ENCODE assay signal across 8 cellular contexts in genomic region chr2:73983322-73984202, GRCh38. TPM values are rescaled to one million over a fixed set of nuclear protein-coding genes. Genes with fewer than 3 reads are reported as not detected.
A peak's percentile ranks its signal among the peaks of the same experiment; 100 is the strongest.
DNase-seq lines count a peak whose midpoint lies in the region; ATAC-seq and TF ChIP-seq lines count a peak whose summit lies in the region.

No MANE protein-coding gene starts in this region.

- peaks cover 26 to 83% (median 68%) of the 10 kb centered on the region in 4 donors for H3K4me1 Mint-ChIP-seq in CD4-positive, CD25-positive, alpha-beta regulatory T cell

- H3K9me3 ChIP-seq in CD4-positive, CD25-positive, alpha-beta regulatory T cell (ENCODE audit: control insufficient read depth in 2 of 2, low read length in 2 of 2): no peaks in the 10 kb centered on the region
- 0 out of 2 replicates have a peak, but pooled peaks cover 2% of the 10 kb centered on the region for H3K9me3 ChIP-seq in HAP-1
- no peaks in the 10 kb centered on the region for H3K9me3 ChIP-seq in Peyer's patch
- no peaks in the 10 kb centered on the region for H3K9me3 ChIP-seq in neural cell (ENCODE audit: low read length)

- no peaks in the 10 kb centered on the region for H4K20me1 ChIP-seq in neural cell (ENCODE audit: insufficient read depth)

- no peaks in the 10 kb centered on the region for H3K9me2 ChIP-seq in neural cell (ENCODE audit: insufficient read depth, low read length)

- TF ChIP-seq POLR2A in Peyer's patch (IDR thresholded peaks at IDR 0.05): peak; percentile 78 to 87

- TF ChIP-seq CTCF in Peyer's patch (IDR thresholded peaks at IDR 0.05) (peak in 3 of 6 experiments; percentile 11 to 32 (median 25)), epithelial cell of esophagus (IDR thresholded peaks at IDR 0.05; ENCODE audit: insufficient read depth, low read depth, low read length, missing control alignments) (peak; percentile 19), neural cell (IDR thresholded peaks at IDR 0.05; ENCODE audit: poor library complexity, severe bottlenecking) (peak; percentile 12), GM13976 (IDR thresholded peaks at IDR 0.05; ENCODE audit: borderline replicate concordance, control extremely low read depth, extremely low read depth, insufficient read depth, missing control alignments) (no peak)

- ATAC-seq in CD4-positive, CD25-positive, alpha-beta regulatory T cell (ENCODE audit: low read depth in 2 of 2): no peak
- no peak for ATAC-seq in HG03025 (IDR thresholded peaks at IDR 0.05; ENCODE audit: low FRiP score, unreplicated experiment)

- DNase-seq in CD4-positive, CD25-positive, alpha-beta regulatory T cell: no peak
- DNase-seq in HAP-1 (ENCODE audit: low spot score in 2 of 2) (peak in 1 of 2 experiments; percentile 59), Peyer's patch (peak; percentile 35 to 96 (median 94)), epithelial cell of esophagus (ENCODE audit: low read depth) (peak; percentile 100), GM13976 (ENCODE audit: low spot score) (no peak), dedifferentiated amniotic fluid mesenchymal stem cell (ENCODE audit: extremely low spot score) (no peak)

- no peaks in the 10 kb centered on the region for H3K27me3 ChIP-seq in CD4-positive, CD25-positive, alpha-beta regulatory T cell (ENCODE audit: control insufficient read depth, insufficient read depth, low read length)
- no peaks in the 10 kb centered on the region for H3K27me3 ChIP-seq in HAP-1 (ENCODE audit: low read depth)
- no peaks in the 10 kb centered on the region for H3K27me3 ChIP-seq in Peyer's patch
- H3K27me3 ChIP-seq in neural cell (ENCODE audit: insufficient read depth, low read depth, low read length): peaks cover 43% of the 10 kb centered on the region

- in situ Hi-C loops in HAP-1 (cut with MboI; ENCODE audit: low sequenced_read_pairs): no loop called here
- in situ Hi-C loops in GM13976 (cut with MboI; ENCODE audit: low sequenced_read_pairs, unreplicated experiment): no loop called here

- H3F3A ChIP-seq in neural cell (ENCODE audit: insufficient read depth, low read length, poor library complexity, severe bottlenecking): no peaks in the 10 kb centered on the region

- H3K79me2 ChIP-seq in neural cell (replicated peaks; ENCODE audit: insufficient read depth, low read length): peaks cover 32% of the 10 kb centered on the region

- H3K4me3 Mint-ChIP-seq in CD4-positive, CD25-positive, alpha-beta regulatory T cell: peak overlapping the region; percentile 74 to 90 (median 84)

- no peak overlapping the region for H2AFZ ChIP-seq in neural cell (ENCODE audit: low read depth, low read length)

- H3K4me3 ChIP-seq in CD4-positive, CD25-positive, alpha-beta regulatory T cell (ENCODE audit: low read depth, low read length): no peak overlapping the region
- peak overlapping the region; percentile 42 for H3K4me3 ChIP-seq in HAP-1
- peak overlapping the region; percentile 66 to 91 (median 76) for H3K4me3 ChIP-seq in Peyer's patch
- H3K4me3 ChIP-seq in epithelial cell of esophagus (ENCODE audit: low read length): peak overlapping the region; percentile 68
- H3K4me3 ChIP-seq in neural cell (ENCODE audit: low read length): peak overlapping the region; percentile 90

- H3K9me3 Mint-ChIP-seq in CD4-positive, CD25-positive, alpha-beta regulatory T cell: no peaks in the 10 kb centered on the region

- H3K36me3 Mint-ChIP-seq in CD4-positive, CD25-positive, alpha-beta regulatory T cell: peaks cover 2% of the 10 kb centered on the region

- peak overlapping the region; percentile 87 for H3K4me2 ChIP-seq in neural cell (ENCODE audit: low read length)

- TF ChIP-seq EP300 in neural cell (conservative IDR thresholded peaks at IDR 0.05; ENCODE audit: poor library complexity, severe bottlenecking): no peak

- H3K9ac ChIP-seq in neural cell (ENCODE audit: low read length): peak overlapping the region; percentile 87

- no peak for TF ChIP-seq RAD21 in neural cell (conservative IDR thresholded peaks at IDR 0.05)

- H3K27ac ChIP-seq in CD4-positive, CD25-positive, alpha-beta regulatory T cell (ENCODE audit: insufficient read depth, low read length, poor library complexity, severe bottlenecking): peak overlapping the region; percentile 63
- peak overlapping the region; percentile 86 to 95 (median 92) for H3K27ac ChIP-seq in Peyer's patch
- peak overlapping the region; percentile 42 for H3K27ac ChIP-seq in neural cell (ENCODE audit: low read length)

- peaks cover 75% of the 10 kb centered on the region for H3K4me1 ChIP-seq in CD4-positive, CD25-positive, alpha-beta regulatory T cell (ENCODE audit: control insufficient read depth, insufficient read depth, low read length, poor library complexity, severe bottlenecking)
- peaks cover 59% of the 10 kb centered on the region for H3K4me1 ChIP-seq in HAP-1
- H3K4me1 ChIP-seq in Peyer's patch: peaks cover 0 to 71% (median 31%) of the 10 kb centered on the region in 4 donors

- peak overlapping the region; percentile 86 to 92 (median 89) for H3K27ac Mint-ChIP-seq in CD4-positive, CD25-positive, alpha-beta regulatory T cell

- no peaks in the 10 kb centered on the region for H3K36me3 ChIP-seq in CD4-positive, CD25-positive, alpha-beta regulatory T cell (ENCODE audit: control insufficient read depth, insufficient read depth, low read length)
- peaks cover 15% of the 10 kb centered on the region; the same call in 1 of the 2 replicates for H3K36me3 ChIP-seq in HAP-1 (replicated peaks)
- H3K36me3 ChIP-seq in Peyer's patch: no peaks in the 10 kb centered on the region
- no peaks in the 10 kb centered on the region for H3K36me3 ChIP-seq in neural cell (ENCODE audit: insufficient read depth, low read length)

- H3K27me3 Mint-ChIP-seq in CD4-positive, CD25-positive, alpha-beta regulatory T cell: no peaks in the 10 kb centered on the region

TF ChIP-seq in neural cell, 6 proteins besides CTCF, POLR2A, EP300 and RAD21:
- TF ChIP-seq REST (IDR thresholded peaks at IDR 0.05; ENCODE audit: borderline replicate concordance) (no peak), EZH2 (IDR thresholded peaks at IDR 0.05; ENCODE audit: borderline replicate concordance, insufficient read depth, low read length, poor library complexity, severe bottlenecking) (no peak), SMC3 (conservative IDR thresholded peaks at IDR 0.05; ENCODE audit: poor library complexity) (peak; percentile 9), POLR2AphosphoS5 (IDR thresholded peaks at IDR 0.05) (no peak), MXI1 (conservative IDR thresholded peaks at IDR 0.05; ENCODE audit: poor library complexity, severe bottlenecking) (no peak), TAF1 (IDR thresholded peaks at IDR 0.05; ENCODE audit: low read depth) (no peak)

RNA-seq across cellular contexts. Expression of gene TET3, which starts 1.1 kb away (rescaled TPM):
- 26.3 TPM for total RNA-seq in CD4-positive, CD25-positive, alpha-beta regulatory T cell
- under 1 TPM; 0.22 to 0.30 (median 0.26) TPM for polyA plus RNA-seq in CD4-positive, CD25-positive, alpha-beta regulatory T cell
- 10 to 100 TPM; 18.2 to 38.7 (median 27.0) TPM for total RNA-seq in Peyer's patch
- polyA plus RNA-seq in neural cell: 18.2 and 19.6 TPM in 2 replicates
- 46.0 and 58.6 TPM in 2 replicates for polyA minus RNA-seq in neural cell

RNA-seq across cellular contexts. Expression of gene DGUOK, which starts 56.9 kb away (rescaled TPM):
- 43.5 TPM for total RNA-seq in CD4-positive, CD25-positive, alpha-beta regulatory T cell
- 100 to 1,000 TPM; 182 to 226 (median 205) TPM for polyA plus RNA-seq in CD4-positive, CD25-positive, alpha-beta regulatory T cell
- total RNA-seq in Peyer's patch: 10 to 100 TPM; 24.2 to 44.5 (median 39.7) TPM
- polyA plus RNA-seq in neural cell: 168 and 188 TPM in 2 replicates
- polyA minus RNA-seq in neural cell: 58.5 and 63.5 TPM in 2 replicates

Comparison
In these comparisons a context has a peak if more than half of its experiments do, and no peak if none do; other contexts are left out.
1. DNase-seq: peak in Peyer's patch (3 of 3) and epithelial cell of esophagus (single experiment); none in CD4-positive, CD25-positive, alpha-beta regulatory T cell (0 of 3), GM13976 (single experiment) and dedifferentiated amniotic fluid mesenchymal stem cell (single experiment).
2. H3K27ac ChIP-seq: peak in every context shown above with its lines; median percentile 92 in Peyer's patch; 63 in CD4-positive, CD25-positive, alpha-beta regulatory T cell; 42 in neural cell.